In the genomic region with DNA sequence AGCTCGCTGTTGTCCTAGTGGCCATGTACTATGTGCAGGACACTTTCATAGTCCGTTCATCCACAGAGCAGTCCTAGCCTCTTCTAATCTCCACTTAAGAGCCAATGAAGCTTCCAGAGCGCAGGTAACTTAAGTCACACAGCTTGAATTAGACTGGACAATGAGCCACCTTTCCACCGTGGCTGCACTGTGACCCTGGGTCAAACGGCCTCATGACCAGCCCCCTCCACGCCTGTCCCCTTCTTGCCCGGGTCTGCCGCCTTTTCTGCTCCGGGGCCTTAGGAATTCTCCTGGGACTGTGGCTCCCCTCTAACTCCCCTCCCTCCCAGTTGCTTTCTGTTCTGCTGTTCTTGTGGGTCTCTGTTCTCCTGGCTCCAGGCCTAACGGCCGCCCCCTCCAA, we compare ENCODE assay signal across 1 cellular context.
A peak's percentile ranks its signal among the peaks of the same experiment; 100 is the strongest.
TF ChIP-seq lines count a peak whose summit lies in the region.

No MANE protein-coding gene starts in this region.

TF ChIP-seq in liver, 16 proteins besides CTCF, POLR2A, EP300 and RAD21 (continued from another document):
- TF ChIP-seq, protein P1, sequence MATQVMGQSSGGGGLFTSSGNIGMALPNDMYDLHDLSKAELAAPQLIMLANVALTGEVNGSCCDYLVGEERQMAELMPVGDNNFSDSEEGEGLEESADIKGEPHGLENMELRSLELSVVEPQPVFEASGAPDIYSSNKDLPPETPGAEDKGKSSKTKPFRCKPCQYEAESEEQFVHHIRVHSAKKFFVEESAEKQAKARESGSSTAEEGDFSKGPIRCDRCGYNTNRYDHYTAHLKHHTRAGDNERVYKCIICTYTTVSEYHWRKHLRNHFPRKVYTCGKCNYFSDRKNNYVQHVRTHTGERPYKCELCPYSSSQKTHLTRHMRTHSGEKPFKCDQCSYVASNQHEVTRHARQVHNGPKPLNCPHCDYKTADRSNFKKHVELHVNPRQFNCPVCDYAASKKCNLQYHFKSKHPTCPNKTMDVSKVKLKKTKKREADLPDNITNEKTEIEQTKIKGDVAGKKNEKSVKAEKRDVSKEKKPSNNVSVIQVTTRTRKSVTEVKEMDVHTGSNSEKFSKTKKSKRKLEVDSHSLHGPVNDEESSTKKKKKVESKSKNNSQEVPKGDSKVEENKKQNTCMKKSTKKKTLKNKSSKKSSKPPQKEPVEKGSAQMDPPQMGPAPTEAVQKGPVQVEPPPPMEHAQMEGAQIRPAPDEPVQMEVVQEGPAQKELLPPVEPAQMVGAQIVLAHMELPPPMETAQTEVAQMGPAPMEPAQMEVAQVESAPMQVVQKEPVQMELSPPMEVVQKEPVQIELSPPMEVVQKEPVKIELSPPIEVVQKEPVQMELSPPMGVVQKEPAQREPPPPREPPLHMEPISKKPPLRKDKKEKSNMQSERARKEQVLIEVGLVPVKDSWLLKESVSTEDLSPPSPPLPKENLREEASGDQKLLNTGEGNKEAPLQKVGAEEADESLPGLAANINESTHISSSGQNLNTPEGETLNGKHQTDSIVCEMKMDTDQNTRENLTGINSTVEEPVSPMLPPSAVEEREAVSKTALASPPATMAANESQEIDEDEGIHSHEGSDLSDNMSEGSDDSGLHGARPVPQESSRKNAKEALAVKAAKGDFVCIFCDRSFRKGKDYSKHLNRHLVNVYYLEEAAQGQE (IDR thresholded peaks at IDR 0.05) = no peak
- TF ChIP-seq, protein P2, sequence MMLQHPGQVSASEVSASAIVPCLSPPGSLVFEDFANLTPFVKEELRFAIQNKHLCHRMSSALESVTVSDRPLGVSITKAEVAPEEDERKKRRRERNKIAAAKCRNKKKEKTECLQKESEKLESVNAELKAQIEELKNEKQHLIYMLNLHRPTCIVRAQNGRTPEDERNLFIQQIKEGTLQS (IDR thresholded peaks at IDR 0.05) = no peak
- TF ChIP-seq FOXA2 (IDR thresholded peaks at IDR 0.05) (no peak), HNF4G (IDR thresholded peaks at IDR 0.05) (no peak), RXRA (IDR thresholded peaks at IDR 0.05) (peak in 1 of 2 donors; percentile 34), YY1 (IDR thresholded peaks at IDR 0.05) (no peak), TAF1 (conservative IDR thresholded peaks at IDR 0.05) (no peak), SP1 (IDR thresholded peaks at IDR 0.05) (no peak), HNF4A (conservative IDR thresholded peaks at IDR 0.05) (peak; percentile 57 to 86), NR2F2 (IDR thresholded peaks at IDR 0.05) (no peak), JUND (IDR thresholded peaks at IDR 0.05) (peak in 1 of 2 donors; percentile 8)
- TF ChIP-seq, protein P3, sequence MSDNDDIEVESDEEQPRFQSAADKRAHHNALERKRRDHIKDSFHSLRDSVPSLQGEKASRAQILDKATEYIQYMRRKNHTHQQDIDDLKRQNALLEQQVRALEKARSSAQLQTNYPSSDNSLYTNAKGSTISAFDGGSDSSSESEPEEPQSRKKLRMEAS (IDR thresholded peaks at IDR 0.05) = no peak
